Comparison of ENCODE assay signal across 19 cellular contexts in the genomic region with DNA sequence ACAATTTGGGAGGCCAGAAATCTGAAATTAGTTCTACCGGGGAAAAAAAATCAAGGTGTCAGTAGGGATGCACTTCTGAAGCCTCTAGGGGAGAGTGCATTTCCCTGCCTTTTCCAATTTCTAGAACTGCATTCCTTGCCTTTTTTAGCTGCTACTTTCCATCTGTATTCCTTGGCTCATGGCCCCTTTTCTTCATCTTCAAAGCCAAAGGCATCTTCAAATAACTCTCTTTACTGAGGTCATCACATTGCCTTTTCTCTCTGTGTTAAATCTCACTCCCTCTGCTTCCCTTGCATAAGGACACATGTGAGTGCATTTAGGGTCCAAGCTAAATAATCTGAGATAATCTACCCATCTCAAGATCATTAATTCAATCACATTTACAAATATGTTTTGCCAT.
"Had no signal": no experiment of that assay in that cellular context is flagged by ENCODE, and none has a peak within 500 bp of the region (broad histone marks: within the 10 kb centered on the region; RNA-seq: fewer than 3 reads in every experiment).

No MANE protein-coding gene starts in this region.

- H3K27ac ChIP-seq: epithelial cell of prostate, left ventricle myocardium inferior, neural progenitor cell, right atrium auricular region, stomach, suprapubic skin, tibial nerve had no signal

- H3K36me3 ChIP-seq: left ventricle myocardium inferior, neural progenitor cell, right atrium auricular region, stomach, suprapubic skin, tibial nerve had no signal

- H3K4me1 ChIP-seq: left ventricle myocardium inferior, neural progenitor cell, right atrium auricular region, stomach, suprapubic skin, tibial nerve had no signal

- H3K9me3 ChIP-seq: right atrium auricular region, suprapubic skin had no signal

- H3K27me3 ChIP-seq: neural progenitor cell, right atrium auricular region, stomach had no signal

- ATAC-seq: activated CD8-positive, alpha-beta memory T cell treated with anti-CD3 and anti-CD28 coated beads, Interleukin-2, amount 10 ng/mL, durations not matched to agents 7 days and 5 days; naive thymus-derived CD4-positive, alpha-beta T cell; stimulated activated memory B cell treated with anti-CD40 and anti-IgM and Interleukin-4, amounts not matched to agents 10 μg/mL and 1 μg/mL and 100 μg/mL, for 72 hours; T-helper 17 cell had no signal

- H3K4me3 ChIP-seq: left ventricle myocardium inferior, neural progenitor cell, right atrium auricular region, stomach, suprapubic skin, tibial nerve had no signal

- DNase-seq: activated B cell treated with CpG ODN at 0.5 μM for 24 hours; activated CD4-positive, alpha-beta memory T cell treated with anti-CD3 and anti-CD28 coated beads for 36 hours; activated CD4-positive, alpha-beta T cell treated with anti-CD3 and anti-CD28 coated beads for 4 hours; activated CD8-positive, alpha-beta memory T cell treated with anti-CD3 and anti-CD28 coated beads, Interleukin-2, amount 10 ng/mL, durations not matched to agents 7 days and 5 days; activated gamma-delta T cell treated with Interleukin-2 at 50 U/mL for 16 hours; activated T-cell treated with anti-CD3 and anti-CD28 coated beads for 4 hours; aorta; hypothalamus; left ventricle myocardium inferior; naive thymus-derived CD4-positive, alpha-beta T cell; stimulated activated CD4-positive, alpha-beta T cell treated with anti-CD3 and anti-CD28 coated beads, Interleukin-12 subunit alpha, Interleukin-12 subunit beta, amount 100 ng/mL, for 4 hours; stomach; T-helper 17 cell had no signal
